In genomic region chr13:25169356-25169755, GRCh38 we compare ENCODE assay signal across 16 cellular contexts. TPM values are rescaled to one million over a fixed set of nuclear protein-coding genes. Genes with fewer than 3 reads are reported as not detected.
"Had no signal": no experiment of that assay in that cellular context is flagged by ENCODE, and none has a peak within 500 bp of the region (broad histone marks: within the 10 kb centered on the region; RNA-seq: fewer than 3 reads in every experiment).

No MANE protein-coding gene starts in this region.

- H3K27ac Mint-ChIP-seq: activated B cell treated with CpG ODN at 0.5 μM for 24 hours; activated CD4-positive, alpha-beta T cell treated with anti-CD3 and anti-CD28 coated beads, Interleukin-2, amount 10 ng/mL, durations not matched to agents 24 days and 14 days; activated naive CD4-positive, alpha-beta T cell treated with anti-CD3 and anti-CD28 coated beads, Interleukin-2, amount 10 ng/mL, durations not matched to agents 7 days and 5 days; dendritic cell treated with granulocyte-macrophage colony-stimulating factor and Interleukin-4, amounts not matched to agents 40 ng/mL and 50 ng/mL, for 4 days; immature natural killer cell had no signal

- H3K9me3 Mint-ChIP-seq: activated B cell treated with CpG ODN at 0.5 μM for 24 hours; activated CD4-positive, alpha-beta T cell treated with anti-CD3 and anti-CD28 coated beads, Interleukin-2, amount 10 ng/mL, durations not matched to agents 24 days and 14 days; activated naive CD4-positive, alpha-beta T cell treated with anti-CD3 and anti-CD28 coated beads, Interleukin-2, amount 10 ng/mL, durations not matched to agents 7 days and 5 days; central memory CD8-positive, alpha-beta T cell; dendritic cell treated with granulocyte-macrophage colony-stimulating factor and Interleukin-4, amounts not matched to agents 40 ng/mL and 50 ng/mL, for 4 days; immature natural killer cell had no signal

- H3K27ac ChIP-seq: parathyroid adenoma, right atrium auricular region had no signal

- ATAC-seq: left colon had no signal

- H3K4me3 ChIP-seq: right atrium auricular region had no signal

- H3K4me3 Mint-ChIP-seq: activated B cell treated with CpG ODN at 0.5 μM for 24 hours; activated CD4-positive, alpha-beta T cell treated with anti-CD3 and anti-CD28 coated beads, Interleukin-2, amount 10 ng/mL, durations not matched to agents 24 days and 14 days; activated naive CD4-positive, alpha-beta T cell treated with anti-CD3 and anti-CD28 coated beads, Interleukin-2, amount 10 ng/mL, durations not matched to agents 7 days and 5 days; central memory CD8-positive, alpha-beta T cell; dendritic cell treated with granulocyte-macrophage colony-stimulating factor and Interleukin-4, amounts not matched to agents 40 ng/mL and 50 ng/mL, for 4 days had no signal

- DNase-seq: activated B cell treated with CpG ODN at 0.5 μM for 24 hours; activated CD4-positive, alpha-beta T cell treated with anti-CD3 and anti-CD28 coated beads, Interleukin-2, amount 10 ng/mL, durations not matched to agents 24 days and 14 days; activated CD8-positive, alpha-beta memory T cell treated with anti-CD3 and anti-CD28 coated beads for 24 hours; activated naive CD4-positive, alpha-beta T cell treated with anti-CD3 and anti-CD28 coated beads, Interleukin-2, amount 10 ng/mL, durations not matched to agents 7 days and 5 days; erythroblast; immature natural killer cell; left colon; small intestine; T-helper 1 cell; trophoblast cell had no signal

RNA-seq across cellular contexts. Expression of gene AMER2, which starts 2.7 kb away (rescaled TPM):
- total RNA-seq: activated B cell treated with CpG ODN at 0.5 μM for 24 hours; activated CD4-positive, alpha-beta T cell treated with anti-CD3 and anti-CD28 coated beads, Interleukin-2, amount 10 ng/mL, durations not matched to agents 24 days and 14 days; glomerular endothelial cell; lung microvascular endothelial cell; right atrium auricular region had no signal
